Comparison of ENCODE assay signal across 9 cellular contexts in genomic region chr3:146131616-146132410, GRCh38.
A peak's percentile ranks its signal among the peaks of the same experiment; 100 is the strongest.
DNase-seq lines count a peak whose midpoint lies in the region; ATAC-seq, FAIRE-seq and TF ChIP-seq lines count a peak whose summit lies in the region.
"Had no signal": no experiment of that assay in that cellular context is flagged by ENCODE, and none has a peak within 500 bp of the region (broad histone marks: within the 10 kb centered on the region; RNA-seq: fewer than 3 reads in every experiment).

No MANE protein-coding gene starts in this region.

- no peak for ATAC-seq in GM19023 (IDR thresholded peaks at IDR 0.05; ENCODE audit: unreplicated experiment)

- peak; percentile 99 for FAIRE-seq in H54 (lab: Jason Lieb, UNC)

- no peak for TF ChIP-seq POLR2A in H54 (IDR thresholded peaks at IDR 0.05; ENCODE audit: low read depth, low read length)

- TF ChIP-seq CTCF in foreskin fibroblast (IDR thresholded peaks at IDR 0.05; ENCODE audit: low read depth, low read length): no peak

- H3K4me3 ChIP-seq in foreskin fibroblast (ENCODE audit: low read depth in 1 of 2, low read length in 2 of 2): no peak overlapping the region

- DNase-seq in H54 (ENCODE audit: insufficient read length, low spot score) (no peak), SW480 (ENCODE audit: low spot score) (peak; percentile 13), foreskin fibroblast (peak; percentile 74 to 80), stromal cell of bone marrow (ENCODE audit: low read depth) (peak; percentile 64), COR-L47 (lab: John Stamatoyannopoulos, UW) (no peak), NCI-H748 (lab: John Stamatoyannopoulos, UW; ENCODE audit: unreplicated experiment) (no peak)
- DNase-seq: NCI-H1436; stimulated activated naive CD4-positive, alpha-beta T cell treated with Interleukin-2 at 50 U/mL for 16 hours had no signal

Comparison
In these comparisons a context has a peak if more than half of its experiments do, and no peak if none do; other contexts are left out.
1. DNase-seq: peak in SW480 (single experiment), foreskin fibroblast (2 of 2) and stromal cell of bone marrow (single experiment); none in H54 (single experiment), COR-L47 (single experiment) and NCI-H748 (single experiment).